Comparison of ENCODE assay signal across 1 cellular context in the genomic region with DNA sequence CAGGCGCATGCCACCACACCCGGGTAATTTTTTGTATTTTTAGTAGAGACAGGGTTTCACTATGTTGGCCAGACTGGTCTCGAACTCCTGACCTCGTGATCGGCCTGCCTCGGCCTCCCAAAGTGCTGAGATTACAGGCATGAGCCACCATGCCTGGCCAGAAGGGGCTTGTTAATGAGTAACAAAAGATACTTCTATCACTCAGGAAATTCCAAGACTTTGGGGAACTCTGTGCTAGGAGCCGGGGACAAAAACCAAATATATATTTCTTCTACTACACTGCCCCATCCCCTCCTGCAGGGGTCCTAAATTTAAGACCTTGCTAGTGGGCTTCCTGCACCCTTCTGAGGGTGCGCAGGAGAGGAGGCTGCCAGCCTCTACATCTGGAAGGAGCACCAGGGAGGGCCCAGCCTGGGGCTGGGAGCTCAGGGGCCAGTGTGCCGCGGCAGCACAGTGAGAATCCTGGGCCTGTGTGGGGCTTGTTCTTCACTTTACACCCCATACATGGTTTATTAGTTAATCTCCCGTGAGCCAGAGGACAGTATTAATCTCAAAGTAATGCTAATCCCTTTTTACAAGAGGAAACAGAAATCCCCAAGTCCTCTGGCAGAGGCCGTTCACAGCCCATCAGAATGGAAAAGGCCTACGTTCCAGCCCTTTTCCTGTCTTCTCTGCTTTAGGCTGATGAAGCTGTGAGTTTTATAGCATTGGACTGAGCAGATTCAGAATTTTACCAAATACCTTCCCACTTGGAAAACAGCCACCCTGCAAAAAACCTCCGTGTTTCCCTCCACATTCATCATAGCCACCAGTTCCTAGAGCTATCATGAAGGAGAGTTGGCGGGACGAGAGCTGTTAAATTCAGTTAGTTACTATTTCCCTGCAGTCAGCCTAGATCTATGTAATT.
TF ChIP-seq lines count a peak whose summit lies in the region.

No MANE protein-coding gene starts in this region.

TF ChIP-seq in SK-N-SH treated with all-trans-retinoic acid at 6 μM for 48 hours, 23 proteins besides CTCF, POLR2A, EP300 and RAD21 (continued from another document):
- TF ChIP-seq CSRNP3 (CRISPR knock-in tag; IDR thresholded peaks at IDR 0.05): no peak
TF ChIP-seq in SK-N-SH treated with all-trans-retinoic acid at 6 μM for 48 hours: peak in this region for 0.
